In genomic region chr3:129595544-129596193, GRCh38 we compare ENCODE assay signal across 11 cellular contexts. TPM values are rescaled to one million over a fixed set of nuclear protein-coding genes. Genes with fewer than 3 reads are reported as not detected.
DNase-seq lines count a peak whose midpoint lies in the region; ATAC-seq, FAIRE-seq and TF ChIP-seq lines count a peak whose summit lies in the region.
"Had no signal": no experiment of that assay in that cellular context is flagged by ENCODE, and none has a peak within 500 bp of the region (broad histone marks: within the 10 kb centered on the region; RNA-seq: fewer than 3 reads in every experiment).

No MANE protein-coding gene starts in this region.

- no peaks in the 10 kb centered on the region for H3K27me3 ChIP-seq in NT2/D1 (ENCODE audit: insufficient read depth, insufficient read length)
- H3K27me3 ChIP-seq in H1 (replicated peaks in 1 of 4; ENCODE audit: control insufficient read depth in 3 of 4, extremely low read depth in 1 of 4, insufficient read depth in 3 of 4, low read length in 3 of 4), result no peaks in the 10 kb centered on the region
- H3K27me3 ChIP-seq in muscle layer of colon (ENCODE audit: control insufficient read depth in 1 of 2, insufficient read depth in 2 of 2, low read length in 2 of 2), result no peaks in the 10 kb centered on the region
- no peaks in the 10 kb centered on the region for H3K27me3 ChIP-seq in thoracic aorta (replicated peaks; ENCODE audit: insufficient read depth)

- H3K56ac ChIP-seq in H1 (replicated peaks; ENCODE audit: insufficient read length, low read depth, low read length), result no peak overlapping the region

- H2AFZ ChIP-seq in H1 (ENCODE audit: low read length), result no peak overlapping the region

- no peak overlapping the region for H3K14ac ChIP-seq in H1 (ENCODE audit: insufficient read length)

- ATAC-seq in thoracic aorta (ENCODE audit: insufficient number of reproducible peaks, low FRiP score, low read depth), result no peak
- ATAC-seq in activated CD4-positive, CD25-positive, alpha-beta regulatory T cell treated with anti-CD3 and anti-CD28 coated beads, Interleukin-2, amount 50 U/mL, for 24 hours, result no peak

- DNase-seq in NT2/D1 (ENCODE audit: low read depth, low spot score), result no peak
- no peak for DNase-seq in H1 (ENCODE audit: low read depth in 1 of 2, low spot score in 2 of 2)
- DNase-seq in thoracic aorta (ENCODE audit: low spot score), result no peak
- no peak for DNase-seq in NCI-H2196 treated with DMSO at 0.1 percent for 48 hours (lab: John Stamatoyannopoulos, UW; ENCODE audit: unreplicated experiment)
- DNase-seq in activated CD4-positive, alpha-beta T cell treated with anti-CD3 and anti-CD28 coated beads for 4 hours, result no peak
- DNase-seq: NCI-H2171 treated with DMSO at 0.1 percent for 48 hours, WERI-Rb-1 had no signal

- H3K79me2 ChIP-seq in H1 (ENCODE audit: control insufficient read depth in 1 of 2, insufficient read depth in 2 of 2, low read length in 2 of 2), result peaks cover 0 to 16% of the 10 kb centered on the region in 2 experiments; a peak in 2 of 4 replicates

- no peak for TF ChIP-seq POLR2A in H1 (IDR thresholded peaks at IDR 0.05; ENCODE audit: control extremely low read depth in 1 of 2, low read depth in 2 of 2, low read length in 2 of 2)

- H3K23me2 ChIP-seq in H1 (ENCODE audit: low read depth, low read length), result no peaks in the 10 kb centered on the region; the same call in 1 of the 2 replicates

- H2BK15ac ChIP-seq in H1 (ENCODE audit: low read length), result peak overlapping the region; percentile 77; the same call in 1 of the 2 replicates

- H4K91ac ChIP-seq in H1 (replicated peaks; ENCODE audit: insufficient read length, low read length), result peak overlapping the region; percentile 25

- peak overlapping the region; percentile 82; the same call in 1 of the 2 replicates for H2AK5ac ChIP-seq in H1 (ENCODE audit: low read depth, low read length)

- H2BK120ac ChIP-seq in H1 (replicated peaks; ENCODE audit: low read depth, low read length), result peak overlapping the region; percentile 12

- H2BK20ac ChIP-seq in H1 (ENCODE audit: low read length), result no peak overlapping the region

- CTCF ChIA-PET in H1 (lab: Charles Lee; ENCODE audit: partially characterized antibody), result interaction anchor here (0.8 to 2.7 kb wide), 13 partner anchors 7 to 113 kb away, joined by 3 to 11 read pairs (median 5); partner anchors contain the start of gene PLXND1

- no peak overlapping the region for H3K4ac ChIP-seq in H1 (replicated peaks; ENCODE audit: insufficient read length, low read depth, low read length)

- POLR2A ChIA-PET in H1 (lab: Charles Lee; ENCODE audit: partially characterized antibody), result interaction anchor here (0.7 to 2.7 kb wide), 4 partner anchors 11 to 787 kb away, joined by 3 to 17 read pairs (median 7); partner anchors contain the start of gene PLXND1

- no peak for TF ChIP-seq CTCF in H1 (IDR thresholded peaks at IDR 0.05; ENCODE audit: control extremely low read depth in 1 of 3, insufficient read depth in 1 of 3, low read depth in 1 of 3, low read length in 3 of 3)
- TF ChIP-seq CTCF in thoracic aorta (IDR thresholded peaks at IDR 0.05), result no peak

- peaks cover 80% of the 10 kb centered on the region for H3K4me1 ChIP-seq in NT2/D1 (ENCODE audit: insufficient read depth, insufficient read length)
- peaks cover 14 to 66% (median 58%) of the 10 kb centered on the region in 4 experiments for H3K4me1 ChIP-seq in H1 (replicated peaks in 1 of 4; ENCODE audit: control insufficient read depth in 3 of 4, insufficient read depth in 4 of 4, low read length in 3 of 4)
- H3K4me1 ChIP-seq in muscle layer of colon (ENCODE audit: insufficient read depth, low read length), result peaks cover 72% of the 10 kb centered on the region
- H3K4me1 ChIP-seq in thoracic aorta (ENCODE audit: control insufficient read depth in 1 of 2, low read depth in 2 of 2), result peaks cover 73 to 93% of the 10 kb centered on the region in 2 donors

- peak overlapping the region; percentile 17; the same call in 1 of the 2 replicates for H4K8ac ChIP-seq in H1 (ENCODE audit: extremely low read depth, insufficient read depth, low read length)

- no peak for TF ChIP-seq EP300 in H1 (IDR thresholded peaks at IDR 0.05; ENCODE audit: borderline replicate concordance in 1 of 2, low read depth in 2 of 2, low read length in 2 of 2)

- H4K5ac ChIP-seq in H1 (ENCODE audit: insufficient read length, low read depth, low read length), result no peak overlapping the region

- no peak overlapping the region for H3K4me2 ChIP-seq in H1 (ENCODE audit: insufficient read depth in 1 of 2, low read depth in 2 of 2, low read length in 2 of 2)

- no peak for FAIRE-seq in H1 (lab: Jason Lieb, UNC)
- FAIRE-seq: colon had no signal

- H4K20me1 ChIP-seq in H1 (replicated peaks in 1 of 2; ENCODE audit: control insufficient read depth in 1 of 2, insufficient read depth in 2 of 2, low read length in 2 of 2), result no peaks in the 10 kb centered on the region

- H3K4me3 ChIP-seq in NT2/D1 (ENCODE audit: insufficient read length, low read depth) (no peak overlapping the region), H1 (ENCODE audit: extremely low read depth in 1 of 4, insufficient read depth in 2 of 4, low read depth in 3 of 4, low read length in 4 of 4) (no peak overlapping the region), muscle layer of colon (ENCODE audit: low read depth in 1 of 2, low read length in 2 of 2) (peak overlapping the region in 1 of 2 donors; percentile 22), thoracic aorta (peak overlapping the region; percentile 57)

- H3K27ac ChIP-seq in H1 (ENCODE audit: low read depth, low read length) (no peak overlapping the region), muscle layer of colon (ENCODE audit: low read depth, low read length) (peak overlapping the region; percentile 45), thoracic aorta (peak overlapping the region; percentile 72 to 88)
- H3K27ac ChIP-seq: neutrophil, WERI-Rb-1 had no signal

- H3K23ac ChIP-seq in H1 (ENCODE audit: insufficient read length), result no peak overlapping the region

- H3K36me3 ChIP-seq in NT2/D1 (ENCODE audit: insufficient read depth, insufficient read length, low read length) (peaks cover 54% of the 10 kb centered on the region), H1 (ENCODE audit: control insufficient read depth in 2 of 4, insufficient read depth in 4 of 4, low read length in 3 of 4) (no peaks in the 10 kb centered on the region), muscle layer of colon (ENCODE audit: insufficient read depth, low read length) (no peaks in the 10 kb centered on the region), thoracic aorta (no peaks in the 10 kb centered on the region)
- H3K36me3 ChIP-seq: neutrophil, WERI-Rb-1 had no signal

- H3K9me3 ChIP-seq in NT2/D1 (ENCODE audit: insufficient read depth, low read length) (no peaks in the 10 kb centered on the region), H1 (ENCODE audit: insufficient read depth in 2 of 2, low read depth in 1 of 2, low read length in 1 of 2) (no peaks in the 10 kb centered on the region), muscle layer of colon (ENCODE audit: low read length) (no peaks in the 10 kb centered on the region), thoracic aorta (no peaks in the 10 kb centered on the region)
- H3K9me3 ChIP-seq: neutrophil had no signal

- TF ChIP-seq RAD21 in H1 (IDR thresholded peaks at IDR 0.05 in 1 of 2, conservative IDR thresholded peaks at IDR 0.05 in 1 of 2; ENCODE audit: low read depth in 2 of 2, low read length in 2 of 2), result no peak

- peak overlapping the region; percentile 74 for H3K9ac ChIP-seq in NT2/D1 (ENCODE audit: insufficient read length, low read depth)
- no peak overlapping the region; a peak in 1 of 7 replicates for H3K9ac ChIP-seq in H1 (replicated peaks in 1 of 4; ENCODE audit: extremely low read depth in 1 of 4, low read depth in 3 of 4, low read length in 3 of 4)
- no peak overlapping the region for H3K9ac ChIP-seq in muscle layer of colon (ENCODE audit: low read length)

- whole genome bisulfite sequencing in H1 (ENCODE audit: extremely low coverage in 1 of 2, insufficient coverage in 1 of 2, insufficient read length in 1 of 2, insufficient replicate concordance in 2 of 2, low coverage in 1 of 2, low lambda C conversion rate in 2 of 2, missing lambda C conversion rate in 1 of 2), 2 experiments, result 82% methylated on average over 10 of the region's 10 CpGs; no CpG with 5 or more reads in 1 of the 2 experiments

- H2BK5ac ChIP-seq in H1 (ENCODE audit: low read depth, low read length), result peak overlapping the region; percentile 28; the same call in 1 of the 2 replicates

- H2BK12ac ChIP-seq in H1 (ENCODE audit: low read depth, low read length), result peak overlapping the region; percentile 80; the same call in 1 of the 2 replicates

- H3K18ac ChIP-seq in H1 (ENCODE audit: extremely low read depth, low read length), result peak overlapping the region; percentile 66

- H3K79me1 ChIP-seq in H1 (ENCODE audit: low read depth, low read length), result peaks cover 6% of the 10 kb centered on the region

TF ChIP-seq in H1, 55 proteins besides CTCF, POLR2A, EP300 and RAD21 (continues in another document):
- TF ChIP-seq SUZ12 (IDR thresholded peaks at IDR 0.05; ENCODE audit: low read length), result no peak

RNA-seq across cellular contexts. Expression of gene PLXND1, which starts 10.8 kb away (rescaled TPM):
- total RNA-seq in H1 (2021; fragmentation: NEBNext Ultra II Directional; extraction: Animal tissue kit (Norgen Biotek cat#: 25700)), result 60.2 and 66.4 TPM in 2 replicates
- polyA plus RNA-seq in H1 (2011; rRNA removed), result 17.7 and 21.7 TPM in 2 replicates
- polyA plus RNA-seq in H1 (2011; cell fraction: cytosol; rRNA removed), result 18.6 TPM
- polyA plus RNA-seq in H1 (2011; cell fraction: nucleus; rRNA removed), result 82.4 TPM
- 31.8 to 69.1 TPM (median 54.8 TPM) in 4 replicates for polyA plus RNA-seq in H1 (2012, experiment 1 of 2)
- polyA plus RNA-seq in H1 (2012, experiment 2 of 2), result 41.9 TPM
- polyA plus RNA-seq in H1 (2013, experiment 1 of 2), result 103 TPM
- polyA plus RNA-seq in H1 (2013, experiment 2 of 2), result 99.8 TPM
- polyA minus RNA-seq in H1 (2011; rRNA and poly(A)+ RNA removed), result 28.1 and 28.5 TPM in 2 replicates
- polyA minus RNA-seq in H1 (2011; cell fraction: cytosol; rRNA and poly(A)+ RNA removed), result 23.0 TPM
- polyA minus RNA-seq in H1 (2011; cell fraction: nucleus; rRNA and poly(A)+ RNA removed), result 22.9 TPM
- 100 to 1,000 TPM; 207 to 246 TPM for total RNA-seq in thoracic aorta

RNA-seq across cellular contexts. Expression of gene H1-8, which starts 52.7 kb away (rescaled TPM):
- not detected in 2 replicates for total RNA-seq in H1 (2021; fragmentation: NEBNext Ultra II Directional; extraction: Animal tissue kit (Norgen Biotek cat#: 25700))
- polyA plus RNA-seq in H1 (2011; rRNA removed), result not detected in 2 replicates
- not detected for polyA plus RNA-seq in H1 (2011; cell fraction: cytosol; rRNA removed)
- polyA plus RNA-seq in H1 (2011; cell fraction: nucleus; rRNA removed), result not detected
- not detected in 4 replicates for polyA plus RNA-seq in H1 (2012, experiment 1 of 2)
- not detected for polyA plus RNA-seq in H1 (2012, experiment 2 of 2)
- not detected for polyA plus RNA-seq in H1 (2013, experiment 1 of 2)
- not detected for polyA plus RNA-seq in H1 (2013, experiment 2 of 2)
- not detected in 2 replicates for polyA minus RNA-seq in H1 (2011; rRNA and poly(A)+ RNA removed)
- polyA minus RNA-seq in H1 (2011; cell fraction: cytosol; rRNA and poly(A)+ RNA removed), result not detected
- polyA minus RNA-seq in H1 (2011; cell fraction: nucleus; rRNA and poly(A)+ RNA removed), result not detected
- not detected for total RNA-seq in thoracic aorta
